Comparison of ENCODE assay signal across 1 cellular context in genomic region chr9:109816490-109816889, GRCh38.
A peak's percentile ranks its signal among the peaks of the same experiment; 100 is the strongest.
TF ChIP-seq lines count a peak whose summit lies in the region.

No MANE protein-coding gene starts in this region.

TF ChIP-seq in IMR-90, 13 proteins besides CTCF, POLR2A, EP300 and RAD21 (continued from another document):
- TF ChIP-seq FOS (IDR thresholded peaks at IDR 0.05; ENCODE audit: low read depth, low read length): peak; percentile 97
- peak; percentile 23; the same call in 1 of the 2 replicates for TF ChIP-seq SMC3 (IDR thresholded peaks at IDR 0.05; ENCODE audit: low read depth, low read length)
- peak; percentile 68 for TF ChIP-seq BHLHE40 (IDR thresholded peaks at IDR 0.05; ENCODE audit: low read depth, low read length)
- peak; percentile 40; the same call in 1 of the 2 replicates for TF ChIP-seq USF2 (IDR thresholded peaks at IDR 0.05; ENCODE audit: low read depth, low read length)
- peak; percentile 76 for TF ChIP-seq NFE2L2 (IDR thresholded peaks at IDR 0.05; ENCODE audit: low read depth, low read length)
- 0 out of 2 replicates have a peak, but pooled peaks have one; percentile 36 for TF ChIP-seq MXI1 (IDR thresholded peaks at IDR 0.05; ENCODE audit: borderline replicate concordance, low read depth, low read length)
- peak; percentile 80 for TF ChIP-seq CEBPB (IDR thresholded peaks at IDR 0.05; ENCODE audit: low read depth, low read length)
